In genomic region chr16:56848056-56848936, GRCh38 we compare ENCODE assay signal across 9 cellular contexts. TPM values are rescaled to one million over a fixed set of nuclear protein-coding genes. Genes with fewer than 3 reads are reported as not detected.
DNase-seq lines count a peak whose midpoint lies in the region; ATAC-seq and TF ChIP-seq lines count a peak whose summit lies in the region.
"Had no signal": no experiment of that assay in that cellular context is flagged by ENCODE, and none has a peak within 500 bp of the region (broad histone marks: within the 10 kb centered on the region; RNA-seq: fewer than 3 reads in every experiment).

No MANE protein-coding gene starts in this region.

- H3K9ac ChIP-seq in BLaER1 treated with 17β-estradiol and CSF1 and Interleukin-3, amounts not matched to agents 10 nM and 100 nM: 0 out of 22 replicates have a peak overlapping the region, but pooled peaks of 1 of the 11 experiments have one; percentile 45
- H3K9ac ChIP-seq in MM.1S (ENCODE audit: low read length): no peak overlapping the region

- H3K9me3 ChIP-seq in BLaER1 treated with 17β-estradiol and CSF1 and Interleukin-3, amounts not matched to agents 10 nM and 100 nM (replicated peaks in 1 of 11): peaks cover 6 to 14% (median 12%) of the 10 kb centered on the region in 11 experiments; a peak in 20 of 22 replicates
- H3K9me3 ChIP-seq in MM.1S (replicated peaks; ENCODE audit: insufficient read depth, low read length): no peaks in the 10 kb centered on the region

- H3K36me3 Mint-ChIP-seq in dendritic cell treated with granulocyte-macrophage colony-stimulating factor and Interleukin-4, amounts not matched to agents 40 ng/mL and 50 ng/mL, for 4 days (ENCODE audit: low read depth): peaks cover 28% of the 10 kb centered on the region
- H3K36me3 Mint-ChIP-seq in natural killer cell: no peaks in the 10 kb centered on the region

- no peaks in the 10 kb centered on the region for H3K79me2 ChIP-seq in MM.1S (ENCODE audit: low read length)

- peaks cover 24 to 44% (median 34%) of the 10 kb centered on the region in 11 experiments for H3K36me3 ChIP-seq in BLaER1 treated with 17β-estradiol and CSF1 and Interleukin-3, amounts not matched to agents 10 nM and 100 nM
- H3K36me3 ChIP-seq in MM.1S (replicated peaks; ENCODE audit: insufficient read depth, low read length): no peaks in the 10 kb centered on the region

- H3K4me1 Mint-ChIP-seq in dendritic cell treated with granulocyte-macrophage colony-stimulating factor and Interleukin-4, amounts not matched to agents 40 ng/mL and 50 ng/mL, for 4 days (ENCODE audit: low read depth): peaks cover 53% of the 10 kb centered on the region
- peaks cover 10 to 14% of the 10 kb centered on the region in 2 donors for H3K4me1 Mint-ChIP-seq in natural killer cell

- peak; percentile 36 for DNase-seq in MM.1S
- no peak for DNase-seq in natural killer cell
- no peak for DNase-seq in NCI-H526 (lab: John Stamatoyannopoulos, UW)
- DNase-seq in stimulated activated CD4-positive, alpha-beta T cell treated with anti-CD3 and anti-CD28 coated beads, Interleukin-1b, Interleukin-23, amount 100 ng/mL, for 48 hours: no peak
- no peak for DNase-seq in SHP77 (lab: John Stamatoyannopoulos, UW)
- DNase-seq in NCI-H128 (lab: John Stamatoyannopoulos, UW; ENCODE audit: unreplicated experiment): no peak
- DNase-seq: NCI-H1105 treated with DMSO at 0.1 percent for 48 hours had no signal

- H3K4me3 ChIP-seq in BLaER1 treated with 17β-estradiol and CSF1 and Interleukin-3, amounts not matched to agents 10 nM and 100 nM: 0 out of 20 replicates have a peak overlapping the region, but pooled peaks of 1 of the 10 experiments have one; percentile 5
- H3K4me3 ChIP-seq in MM.1S (ENCODE audit: low read length): no peak overlapping the region

- H3K9me2 ChIP-seq in MM.1S (replicated peaks; ENCODE audit: insufficient read depth, low read length): no peaks in the 10 kb centered on the region

- no peaks in the 10 kb centered on the region for H3K27me3 ChIP-seq in BLaER1 treated with 17β-estradiol and CSF1 and Interleukin-3, amounts not matched to agents 10 nM and 100 nM
- H3K27me3 ChIP-seq in MM.1S (replicated peaks; ENCODE audit: insufficient read depth, low read length): no peaks in the 10 kb centered on the region

- H3K4me2 ChIP-seq in BLaER1 treated with 17β-estradiol and CSF1 and Interleukin-3, amounts not matched to agents 10 nM and 100 nM: peak overlapping the region; percentile 48 to 75 (median 64); a peak in 20 of 22 replicates
- no peak overlapping the region for H3K4me2 ChIP-seq in MM.1S (ENCODE audit: low read depth, low read length)

- no peak overlapping the region for H2AFZ ChIP-seq in MM.1S (ENCODE audit: low read length)

- peak overlapping the region; percentile 22 for H3K27ac Mint-ChIP-seq in dendritic cell treated with granulocyte-macrophage colony-stimulating factor and Interleukin-4, amounts not matched to agents 40 ng/mL and 50 ng/mL, for 4 days
- peak overlapping the region; percentile 6 to 11 for H3K27ac Mint-ChIP-seq in natural killer cell

- H3K27me3 Mint-ChIP-seq in dendritic cell treated with granulocyte-macrophage colony-stimulating factor and Interleukin-4, amounts not matched to agents 40 ng/mL and 50 ng/mL, for 4 days: no peaks in the 10 kb centered on the region
- H3K27me3 Mint-ChIP-seq in natural killer cell (ENCODE audit: low read depth in 2 of 2): no peaks in the 10 kb centered on the region

- H3K27ac ChIP-seq in BLaER1 treated with 17β-estradiol and CSF1 and Interleukin-3, amounts not matched to agents 10 nM and 100 nM: peak overlapping the region in 7 of 11 experiments; percentile 7 to 59 (median 43); a peak in 12 of 22 replicates
- H3K27ac ChIP-seq in MM.1S (ENCODE audit: low read length): no peak overlapping the region

- H3K4me3 Mint-ChIP-seq in dendritic cell treated with granulocyte-macrophage colony-stimulating factor and Interleukin-4, amounts not matched to agents 40 ng/mL and 50 ng/mL, for 4 days: no peak overlapping the region
- H3K4me3 Mint-ChIP-seq in natural killer cell: no peak overlapping the region

- no peak for ATAC-seq in natural killer cell

- peaks cover 52 to 67% (median 64%) of the 10 kb centered on the region in 10 experiments for H3K4me1 ChIP-seq in BLaER1 treated with 17β-estradiol and CSF1 and Interleukin-3, amounts not matched to agents 10 nM and 100 nM
- H3K4me1 ChIP-seq in MM.1S (ENCODE audit: low read length): peaks cover 8% of the 10 kb centered on the region

- no peaks in the 10 kb centered on the region for H4K20me1 ChIP-seq in BLaER1 treated with 17β-estradiol and CSF1 and Interleukin-3, amounts not matched to agents 10 nM and 100 nM
- H4K20me1 ChIP-seq in MM.1S (ENCODE audit: insufficient read depth, low read length): no peaks in the 10 kb centered on the region

- no peaks in the 10 kb centered on the region for H3F3A ChIP-seq in MM.1S (ENCODE audit: insufficient read depth, low read length)

- intact Hi-C loops in dendritic cell treated with granulocyte-macrophage colony-stimulating factor and Interleukin-4, amounts not matched to agents 40 ng/mL and 50 ng/mL, for 4 days (cut with micrococcal nuclease): no loop called here
- intact Hi-C loops in natural killer cell (cut with micrococcal nuclease): no loop called here

- TF ChIP-seq CTCF in MM.1S (IDR thresholded peaks at IDR 0.05; ENCODE audit: low read length) (no peak), natural killer cell (IDR thresholded peaks at IDR 0.05) (no peak)

- H3K9me3 Mint-ChIP-seq in dendritic cell treated with granulocyte-macrophage colony-stimulating factor and Interleukin-4, amounts not matched to agents 40 ng/mL and 50 ng/mL, for 4 days: no peaks in the 10 kb centered on the region
- H3K9me3 Mint-ChIP-seq in natural killer cell: no peaks in the 10 kb centered on the region

RNA-seq across cellular contexts. Expression of gene SLC12A3, which starts 16.7 kb away (rescaled TPM):
- not detected for total RNA-seq in natural killer cell
